Comparison of ENCODE assay signal across 23 cellular contexts in genomic region chr22:45291061-45291930, GRCh38. TPM values are rescaled to one million over a fixed set of nuclear protein-coding genes. Genes with fewer than 3 reads are reported as not detected.
DNase-seq lines count a peak whose midpoint lies in the region; ATAC-seq, FAIRE-seq and TF ChIP-seq lines count a peak whose summit lies in the region.
"Had no signal": no experiment of that assay in that cellular context is flagged by ENCODE, and none has a peak within 500 bp of the region (broad histone marks: within the 10 kb centered on the region; RNA-seq: fewer than 3 reads in every experiment).

No MANE protein-coding gene starts in this region.

- H3K4me2 ChIP-seq in PC-3 (ENCODE audit: low read length) (no peak overlapping the region), keratinocyte (ENCODE audit: control insufficient read depth, extremely low read depth, insufficient read depth, low read depth, low read length) (no peak overlapping the region)
- H3K4me2 ChIP-seq: A549 had no signal

- H3K27ac ChIP-seq in PC-3 (ENCODE audit: low read length) (no peak overlapping the region), keratinocyte (ENCODE audit: control insufficient read depth, insufficient read depth, low read length) (no peak overlapping the region)
- H3K27ac ChIP-seq: A549, esophagus squamous epithelium, Peyer's patch had no signal

- FAIRE-seq in keratinocyte (lab: Jason Lieb, UNC) = peak; percentile 17
- FAIRE-seq: A549 had no signal

- H3K36me3 ChIP-seq in PC-3 (ENCODE audit: low read depth, low read length) (no peaks in the 10 kb centered on the region), keratinocyte (ENCODE audit: control insufficient read depth in 2 of 2, extremely low read depth in 1 of 2, insufficient read depth in 2 of 2, low read length in 2 of 2) (no peaks in the 10 kb centered on the region)
- H3K36me3 ChIP-seq: esophagus squamous epithelium, Peyer's patch had no signal

- 0 out of 2 replicates have a peak overlapping the region, but pooled peaks have one; percentile 18 for H2AFZ ChIP-seq in PC-3 (ENCODE audit: low read length)
- no peak overlapping the region for H2AFZ ChIP-seq in keratinocyte (ENCODE audit: control insufficient read depth, low read length)

- CTCF ChIA-PET in PC-3 (lab: Charles Lee) = interaction anchor here (1.0 kb wide), 1 partner anchor 11 kb away, joined by 3 read pairs; no protein-coding TSS in a partner anchor

- H3K4me3 Mint-ChIP-seq in stimulated activated effector memory CD8-positive, alpha-beta T cell treated with anti-CD3 and anti-CD28 coated beads, Interleukin-12 subunit alpha, Interleukin-12 subunit beta, amount 100 ng/mL, for 72 hours = no peak overlapping the region
- H3K4me3 Mint-ChIP-seq: activated CD4-positive, alpha-beta memory T cell treated with anti-CD3 and anti-CD28 coated beads for 36 hours; activated naive CD8-positive, alpha-beta T cell treated with anti-CD3 and anti-CD28 coated beads, Interleukin-2, amount 10 ng/mL, durations not matched to agents 7 days and 5 days; CD14-positive monocyte; nephron progenitor cell had no signal

- POLR2A ChIA-PET in PC-3 (lab: Charles Lee; ENCODE audit: unreplicated experiment) = no interaction called here

- no peaks in the 10 kb centered on the region for H3K9me1 ChIP-seq in keratinocyte (ENCODE audit: control insufficient read depth, extremely low read depth, insufficient read depth, low read length)

- H3K4me1 ChIP-seq in PC-3 (ENCODE audit: insufficient read depth, low read length) (peaks cover 5% of the 10 kb centered on the region; the same call in 1 of the 2 replicates), keratinocyte (ENCODE audit: control insufficient read depth, extremely low read depth, insufficient read depth, low read length) (peaks cover 3% of the 10 kb centered on the region)
- H3K4me1 ChIP-seq: A549 had no signal

- no peaks in the 10 kb centered on the region for H3F3A ChIP-seq in PC-3 (ENCODE audit: low read length, unreplicated experiment)

- H3K4me1 Mint-ChIP-seq in stimulated activated effector memory CD8-positive, alpha-beta T cell treated with anti-CD3 and anti-CD28 coated beads, Interleukin-12 subunit alpha, Interleukin-12 subunit beta, amount 100 ng/mL, for 72 hours = peaks cover under 1% of the 10 kb centered on the region

- intact Hi-C loops in PC-3 (cut with micrococcal nuclease) = no loop called here

- no TSS peak for BruUV-seq in PC-3 (replicated peaks; lab: Mats Ljungman, UMichigan)

- no peak overlapping the region for H3K27ac Mint-ChIP-seq in stimulated activated effector memory CD8-positive, alpha-beta T cell treated with anti-CD3 and anti-CD28 coated beads, Interleukin-12 subunit alpha, Interleukin-12 subunit beta, amount 100 ng/mL, for 72 hours
- H3K27ac Mint-ChIP-seq: activated CD4-positive, alpha-beta memory T cell treated with anti-CD3 and anti-CD28 coated beads for 36 hours; activated naive CD8-positive, alpha-beta T cell treated with anti-CD3 and anti-CD28 coated beads, Interleukin-2, amount 10 ng/mL, durations not matched to agents 7 days and 5 days; nephron progenitor cell had no signal

- no peaks in the 10 kb centered on the region for H3K36me3 Mint-ChIP-seq in stimulated activated effector memory CD8-positive, alpha-beta T cell treated with anti-CD3 and anti-CD28 coated beads, Interleukin-12 subunit alpha, Interleukin-12 subunit beta, amount 100 ng/mL, for 72 hours
- H3K36me3 Mint-ChIP-seq: activated CD4-positive, alpha-beta memory T cell treated with anti-CD3 and anti-CD28 coated beads for 36 hours; activated naive CD8-positive, alpha-beta T cell treated with anti-CD3 and anti-CD28 coated beads, Interleukin-2, amount 10 ng/mL, durations not matched to agents 7 days and 5 days; CD14-positive monocyte had no signal

- TF ChIP-seq CTCF in PC-3 (conservative IDR thresholded peaks at IDR 0.05; ENCODE audit: low read depth, low read length) (no peak), keratinocyte (optimal IDR thresholded peaks at IDR 0.05 in 1 of 3, IDR thresholded peaks at IDR 0.05 in 1 of 3, conservative IDR thresholded peaks at IDR 0.05 in 1 of 3; ENCODE audit: extremely low read depth in 1 of 3, insufficient read depth in 2 of 3, low read length in 3 of 3) (no peak)

- no peaks in the 10 kb centered on the region for H3K27me3 ChIP-seq in PC-3 (ENCODE audit: low read length)
- H3K27me3 ChIP-seq in keratinocyte (ENCODE audit: control insufficient read depth, extremely low read depth, insufficient read depth, low read length) = peaks cover 20% of the 10 kb centered on the region
- H3K27me3 ChIP-seq: Peyer's patch had no signal

- H4K20me1 ChIP-seq in PC-3 (ENCODE audit: low read length) (no peaks in the 10 kb centered on the region), keratinocyte (ENCODE audit: control insufficient read depth, extremely low read depth, insufficient read depth, low read length) (no peaks in the 10 kb centered on the region)

- dilution Hi-C loops in keratinocyte (cut with MboI; ENCODE audit: extremely low pct_ligation_motif_present, low sequenced_read_pairs) = no loop called here

- H3K79me2 ChIP-seq in PC-3 (ENCODE audit: low read length) (no peaks in the 10 kb centered on the region), keratinocyte (ENCODE audit: control insufficient read depth, insufficient read depth, low read length) (no peaks in the 10 kb centered on the region)

- no peaks in the 10 kb centered on the region for H3K9me2 ChIP-seq in PC-3 (replicated peaks; ENCODE audit: low read length)

- peak; percentile 35 to 36 for DNase-seq in activated T-cell treated with anti-CD3 and anti-CD28 coated beads, Interleukin-2, amount 50 U/mL, for 48 hours
- DNase-seq in activated T-cell treated with anti-CD3 and anti-CD28 coated beads for 4 hours (no peak), PC-3 (no peak), keratinocyte (ENCODE audit: low read depth, low spot score) (no peak), NCI-H774 (lab: John Stamatoyannopoulos, UW) (no peak), EL (no peak)
- no peak for DNase-seq in stimulated activated effector memory CD8-positive, alpha-beta T cell treated with anti-CD3 and anti-CD28 coated beads, Interleukin-12 subunit alpha, Interleukin-12 subunit beta, amount 100 ng/mL, for 72 hours (ENCODE audit: low spot score in 2 of 2)
- DNase-seq: activated CD4-positive, alpha-beta memory T cell treated with anti-CD3 and anti-CD28 coated beads for 36 hours; activated naive CD8-positive, alpha-beta T cell treated with anti-CD3 and anti-CD28 coated beads, Interleukin-2, amount 10 ng/mL, durations not matched to agents 7 days and 5 days; effector CD8-positive, alpha-beta T cell; esophagus squamous epithelium; NCI-H1092; NCI-H2081; NCI-H446; stimulated activated CD4-positive, alpha-beta T cell treated with anti-CD3 and anti-CD28 coated beads, Interleukin-4, amount 100 ng/mL, for 1 hour had no signal

- H3K4me3 ChIP-seq in PC-3 (ENCODE audit: low read length) (no peak overlapping the region), keratinocyte (ENCODE audit: control insufficient read depth in 2 of 3, extremely low read depth in 1 of 3, insufficient read depth in 2 of 3, low read depth in 1 of 3, low read length in 3 of 3) (no peak overlapping the region)
- H3K4me3 ChIP-seq: A549, esophagus squamous epithelium, Peyer's patch had no signal

- no peaks in the 10 kb centered on the region for H3K9me3 ChIP-seq in PC-3 (ENCODE audit: low read length)
- H3K9me3 ChIP-seq in keratinocyte (ENCODE audit: control insufficient read depth, low read depth, low read length) = no peaks in the 10 kb centered on the region
- H3K9me3 ChIP-seq: A549, esophagus squamous epithelium, Peyer's patch had no signal

- no peak for ATAC-seq in PC-3
- peak; percentile 60 for ATAC-seq in stimulated activated effector memory CD8-positive, alpha-beta T cell treated with anti-CD3 and anti-CD28 coated beads, Interleukin-12 subunit alpha, Interleukin-12 subunit beta, amount 100 ng/mL, for 72 hours
- no peak for ATAC-seq in GM18517 (IDR thresholded peaks at IDR 0.05; ENCODE audit: unreplicated experiment)

- H3K9ac ChIP-seq in PC-3 (ENCODE audit: low read length) (no peak overlapping the region), keratinocyte (ENCODE audit: control insufficient read depth, extremely low read depth, insufficient read depth, low read length) (no peak overlapping the region)

- H3K9me3 Mint-ChIP-seq in stimulated activated effector memory CD8-positive, alpha-beta T cell treated with anti-CD3 and anti-CD28 coated beads, Interleukin-12 subunit alpha, Interleukin-12 subunit beta, amount 100 ng/mL, for 72 hours = no peaks in the 10 kb centered on the region
- H3K9me3 Mint-ChIP-seq: activated CD4-positive, alpha-beta memory T cell treated with anti-CD3 and anti-CD28 coated beads for 36 hours; activated naive CD8-positive, alpha-beta T cell treated with anti-CD3 and anti-CD28 coated beads, Interleukin-2, amount 10 ng/mL, durations not matched to agents 7 days and 5 days; nephron progenitor cell had no signal

RNA-seq across cellular contexts. Expression of gene UPK3A, which starts 6.5 kb away (rescaled TPM):
- 1.1 TPM in 1 of 2 replicates, not detected in the other for total RNA-seq in PC-3 (2014; rRNA removed)
- polyA plus RNA-seq in keratinocyte = not detected in 3 replicates
- polyA plus RNA-seq in keratinocyte (2011; ENCODE audit: low read depth) = not detected
- polyA plus RNA-seq in keratinocyte (2011; cell fraction: cytosol; rRNA removed) = not detected in 2 replicates
- polyA plus RNA-seq in keratinocyte (2011; cell fraction: nucleus; rRNA removed) = not detected in 2 replicates
- polyA plus RNA-seq in keratinocyte (2012; ENCODE audit: low replicate concordance) = not detected in 2 replicates
- polyA minus RNA-seq in keratinocyte = not detected in 3 replicates
- not detected for polyA minus RNA-seq in keratinocyte (2011; cell fraction: cytosol; rRNA and poly(A)+ RNA removed)
- not detected in 2 replicates for polyA minus RNA-seq in keratinocyte (2011; cell fraction: nucleus; rRNA and poly(A)+ RNA removed)
- total RNA-seq: activated CD4-positive, alpha-beta memory T cell treated with anti-CD3 and anti-CD28 coated beads for 36 hours; activated naive CD8-positive, alpha-beta T cell treated with anti-CD3 and anti-CD28 coated beads, Interleukin-2, amount 10 ng/mL, durations not matched to agents 7 days and 5 days; esophagus squamous epithelium; HT1080; LHCN-M2; posterior vena cava had no signal
- polyA plus RNA-seq: A549 had no signal

RNA-seq across cellular contexts. Expression of gene FAM118A, which starts 18.4 kb away (rescaled TPM):
- 19.6 and 20.3 TPM in 2 replicates for total RNA-seq in PC-3 (2014; rRNA removed)
- 20.8 to 31.1 TPM (median 28.6 TPM) in 3 replicates for polyA plus RNA-seq in keratinocyte
- polyA plus RNA-seq in keratinocyte (2011; ENCODE audit: low read depth) = 13.8 TPM
- 11.0 and 15.6 TPM in 2 replicates for polyA plus RNA-seq in keratinocyte (2011; cell fraction: cytosol; rRNA removed)
- polyA plus RNA-seq in keratinocyte (2011; cell fraction: nucleus; rRNA removed) = 74.0 and 91.3 TPM in 2 replicates
- polyA plus RNA-seq in keratinocyte (2012; ENCODE audit: low replicate concordance) = 13.3 and 15.0 TPM in 2 replicates
- polyA minus RNA-seq in keratinocyte = 13.7 to 19.9 TPM (median 18.3 TPM) in 3 replicates
- 24.0 TPM for polyA minus RNA-seq in keratinocyte (2011; cell fraction: cytosol; rRNA and poly(A)+ RNA removed)
- 20.0 and 31.6 TPM in 2 replicates for polyA minus RNA-seq in keratinocyte (2011; cell fraction: nucleus; rRNA and poly(A)+ RNA removed)

RNA-seq across cellular contexts. Expression of gene KIAA0930, which starts 50.6 kb away (rescaled TPM):
- 29.8 and 39.2 TPM in 2 replicates for total RNA-seq in PC-3 (2014; rRNA removed)
- 115 to 163 TPM (median 140 TPM) in 3 replicates for polyA plus RNA-seq in keratinocyte
- 165 TPM for polyA plus RNA-seq in keratinocyte (2011; ENCODE audit: low read depth)
- 117 and 219 TPM in 2 replicates for polyA plus RNA-seq in keratinocyte (2011; cell fraction: cytosol; rRNA removed)
- 109 and 144 TPM in 2 replicates for polyA plus RNA-seq in keratinocyte (2011; cell fraction: nucleus; rRNA removed)
- polyA plus RNA-seq in keratinocyte (2012; ENCODE audit: low replicate concordance) = 103 and 146 TPM in 2 replicates
- polyA minus RNA-seq in keratinocyte = 85.0 to 167 TPM (median 153 TPM) in 3 replicates
- 157 TPM for polyA minus RNA-seq in keratinocyte (2011; cell fraction: cytosol; rRNA and poly(A)+ RNA removed)
- 58.6 and 79.3 TPM in 2 replicates for polyA minus RNA-seq in keratinocyte (2011; cell fraction: nucleus; rRNA and poly(A)+ RNA removed)

Comparison
In these comparisons a context has a peak if more than half of its experiments do, and no peak if none do; other contexts are left out.
1. DNase-seq: peak in activated T-cell treated with anti-CD3 and anti-CD28 coated beads, Interleukin-2, amount 50 U/mL, for 48 hours (2 of 2); none in activated T-cell treated with anti-CD3 and anti-CD28 coated beads for 4 hours (single experiment), PC-3 (single experiment), keratinocyte (single experiment), stimulated activated effector memory CD8-positive, alpha-beta T cell treated with anti-CD3 and anti-CD28 coated beads, Interleukin-12 subunit alpha, Interleukin-12 subunit beta, amount 100 ng/mL, for 72 hours (0 of 2), NCI-H774 (single experiment) and EL (single experiment).